ENCODE assay signal across 30 cellular contexts in the genomic region with DNA sequence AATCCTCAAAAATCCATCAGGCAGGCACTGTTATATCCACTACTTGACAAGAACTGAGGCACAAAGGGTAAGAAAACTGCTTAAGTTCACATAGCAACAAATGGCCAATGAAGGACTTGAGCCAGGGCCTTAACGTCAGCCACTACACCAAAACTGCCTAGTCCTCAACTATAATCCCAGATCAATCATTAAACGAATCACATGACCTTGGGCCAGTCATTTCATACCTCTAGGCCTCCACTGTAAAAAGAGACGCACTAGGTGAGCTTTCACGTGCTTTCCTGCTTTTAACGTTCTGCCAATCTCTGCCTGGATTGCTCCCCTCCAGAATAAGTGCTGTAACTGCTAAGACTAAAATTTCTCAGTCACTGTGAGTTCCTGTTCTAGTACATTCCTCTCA. TPM values are rescaled to one million over a fixed set of nuclear protein-coding genes. Genes with fewer than 3 reads are reported as not detected.
"Had no signal": no experiment of that assay in that cellular context is flagged by ENCODE, and none has a peak within 500 bp of the region (broad histone marks: within the 10 kb centered on the region; RNA-seq: fewer than 3 reads in every experiment).

No MANE protein-coding gene starts in this region.

- H3K4me3 ChIP-seq: ascending aorta, coronary artery, dorsolateral prefrontal cortex, esophagus muscularis mucosa, gastrocnemius medialis, heart left ventricle had no signal

- DNase-seq: activated CD4-positive, alpha-beta memory T cell treated with anti-CD3 and anti-CD28 coated beads, Interleukin-2, amount 10 ng/mL, durations not matched to agents 7 days and 5 days; activated CD4-positive, alpha-beta T cell treated with anti-CD3 and anti-CD28 coated beads for 1 hour; activated CD4-positive, alpha-beta T cell treated with anti-CD3 and anti-CD28 coated beads for 4 hours; activated CD4-positive, alpha-beta T cell treated with anti-CD3 and anti-CD28 coated beads, Interleukin-2, amount 10 ng/mL, durations not matched to agents 7 days and 5 days; activated CD4-positive, alpha-beta T cell treated with anti-CD3 and anti-CD28 coated beads, Interleukin-2, amount 50 U/mL, for 4 hours; activated CD8-positive, alpha-beta memory T cell treated with anti-CD3 and anti-CD28 coated beads, Interleukin-2, amount 50 U/mL, for 48 hours; activated gamma-delta T cell; activated naive CD4-positive, alpha-beta T cell; activated naive CD4-positive, alpha-beta T cell treated with anti-CD3 and anti-CD28 coated beads, Interleukin-2, amount 10 ng/mL, durations not matched to agents 7 days and 5 days; activated naive CD8-positive, alpha-beta T cell treated with anti-CD3 and anti-CD28 coated beads, Interleukin-2, amount 10 ng/mL, durations not matched to agents 7 days and 5 days; activated T-cell treated with anti-CD3 and anti-CD28 coated beads for 4 hours; activated T-cell treated with anti-CD3 and anti-CD28 coated beads, Interleukin-2, amount 50 U/mL, for 24 hours; activated T-cell treated with anti-CD3 and anti-CD28 coated beads, Interleukin-2, amount 50 U/mL, for 72 hours; brain microvascular endothelial cell; dorsolateral prefrontal cortex; effector memory CD4-positive, alpha-beta T cell; endodermal cell; foreskin keratinocyte; gastrocnemius medialis; glutamatergic neuron; heart left ventricle; T-helper 2 cell had no signal

- H3K4me1 ChIP-seq: ascending aorta, esophagus muscularis mucosa, foreskin keratinocyte, gastrocnemius medialis, heart left ventricle had no signal

- H3K9me3 ChIP-seq: ascending aorta, esophagus muscularis mucosa, gastrocnemius medialis, heart left ventricle had no signal

- H3K36me3 ChIP-seq: ascending aorta, brain microvascular endothelial cell, esophagus muscularis mucosa, gastrocnemius medialis, heart left ventricle had no signal

- FAIRE-seq: bronchial epithelial cell had no signal

- H3K27me3 ChIP-seq: ascending aorta, brain microvascular endothelial cell, gastrocnemius medialis had no signal

- ATAC-seq: activated naive CD4-positive, alpha-beta T cell treated with anti-CD3 and anti-CD28 coated beads, Interleukin-2, amount 50 U/mL, for 72 hours; activated T-cell treated with anti-CD3 and anti-CD28 coated beads, Interleukin-2, amount 50 U/mL, for 72 hours; foreskin keratinocyte; gastrocnemius medialis had no signal

- H3K27ac ChIP-seq: ascending aorta, brain microvascular endothelial cell, coronary artery, dorsolateral prefrontal cortex, esophagus muscularis mucosa, foreskin keratinocyte, gastrocnemius medialis, heart left ventricle had no signal

RNA-seq across cellular contexts. Expression of a gene that starts 54.7 kb away (rescaled TPM):
- total RNA-seq: activated CD4-positive, alpha-beta memory T cell treated with anti-CD3 and anti-CD28 coated beads, Interleukin-2, amount 10 ng/mL, durations not matched to agents 7 days and 5 days; activated CD4-positive, alpha-beta T cell treated with anti-CD3 and anti-CD28 coated beads, Interleukin-2, amount 10 ng/mL, durations not matched to agents 7 days and 5 days; activated naive CD4-positive, alpha-beta T cell treated with anti-CD3 and anti-CD28 coated beads, Interleukin-2, amount 50 U/mL, for 72 hours; activated naive CD8-positive, alpha-beta T cell treated with anti-CD3 and anti-CD28 coated beads, Interleukin-2, amount 10 ng/mL, durations not matched to agents 7 days and 5 days; activated T-cell treated with anti-CD3 and anti-CD28 coated beads, Interleukin-2, amount 50 U/mL, for 72 hours; ascending aorta; bronchial epithelial cell; cardiac septum; cerebellum; endodermal cell; epithelial cell of proximal tubule; esophagus muscularis mucosa; foreskin keratinocyte; gastrocnemius medialis; heart left ventricle had no signal
- polyA plus RNA-seq: foreskin keratinocyte, heart left ventricle had no signal
